Comparison of ENCODE assay signal across 2 cellular contexts in the genomic region with DNA sequence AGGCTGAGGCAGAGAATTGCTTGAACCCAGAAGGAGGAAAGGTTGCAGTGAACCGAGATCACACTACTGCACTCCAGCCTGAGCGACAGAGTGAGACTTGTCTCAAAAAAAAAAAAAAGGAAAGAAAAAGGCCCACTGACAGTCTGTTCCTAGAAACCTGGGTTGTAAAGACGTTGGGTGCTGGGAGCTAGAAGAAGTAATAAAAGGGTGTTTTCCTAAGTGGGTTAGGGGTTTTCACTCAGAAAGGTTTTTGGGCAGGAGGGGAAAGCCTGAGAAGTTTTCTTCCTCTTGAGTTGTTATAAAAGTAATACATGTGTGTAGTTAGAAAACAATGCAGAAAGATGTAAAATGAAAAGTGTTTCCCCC.
TF ChIP-seq lines count a peak whose summit lies in the region.

No MANE protein-coding gene starts in this region.

TF ChIP-seq in SK-N-SH, 30 proteins besides CTCF, POLR2A, EP300 and RAD21 (continued from another document):
- TF ChIP-seq USF2 (IDR thresholded peaks at IDR 0.05; ENCODE audit: borderline replicate concordance, low read depth, low read length): no peak
- no peak for TF ChIP-seq CHD2 (IDR thresholded peaks at IDR 0.05; ENCODE audit: low read length, partially characterized antibody)
- no peak for TF ChIP-seq YY1 (IDR thresholded peaks at IDR 0.05; ENCODE audit: low read depth)
- TF ChIP-seq RXRA (IDR thresholded peaks at IDR 0.05; ENCODE audit: borderline replicate concordance, low read depth): no peak
- TF ChIP-seq, protein P1, sequence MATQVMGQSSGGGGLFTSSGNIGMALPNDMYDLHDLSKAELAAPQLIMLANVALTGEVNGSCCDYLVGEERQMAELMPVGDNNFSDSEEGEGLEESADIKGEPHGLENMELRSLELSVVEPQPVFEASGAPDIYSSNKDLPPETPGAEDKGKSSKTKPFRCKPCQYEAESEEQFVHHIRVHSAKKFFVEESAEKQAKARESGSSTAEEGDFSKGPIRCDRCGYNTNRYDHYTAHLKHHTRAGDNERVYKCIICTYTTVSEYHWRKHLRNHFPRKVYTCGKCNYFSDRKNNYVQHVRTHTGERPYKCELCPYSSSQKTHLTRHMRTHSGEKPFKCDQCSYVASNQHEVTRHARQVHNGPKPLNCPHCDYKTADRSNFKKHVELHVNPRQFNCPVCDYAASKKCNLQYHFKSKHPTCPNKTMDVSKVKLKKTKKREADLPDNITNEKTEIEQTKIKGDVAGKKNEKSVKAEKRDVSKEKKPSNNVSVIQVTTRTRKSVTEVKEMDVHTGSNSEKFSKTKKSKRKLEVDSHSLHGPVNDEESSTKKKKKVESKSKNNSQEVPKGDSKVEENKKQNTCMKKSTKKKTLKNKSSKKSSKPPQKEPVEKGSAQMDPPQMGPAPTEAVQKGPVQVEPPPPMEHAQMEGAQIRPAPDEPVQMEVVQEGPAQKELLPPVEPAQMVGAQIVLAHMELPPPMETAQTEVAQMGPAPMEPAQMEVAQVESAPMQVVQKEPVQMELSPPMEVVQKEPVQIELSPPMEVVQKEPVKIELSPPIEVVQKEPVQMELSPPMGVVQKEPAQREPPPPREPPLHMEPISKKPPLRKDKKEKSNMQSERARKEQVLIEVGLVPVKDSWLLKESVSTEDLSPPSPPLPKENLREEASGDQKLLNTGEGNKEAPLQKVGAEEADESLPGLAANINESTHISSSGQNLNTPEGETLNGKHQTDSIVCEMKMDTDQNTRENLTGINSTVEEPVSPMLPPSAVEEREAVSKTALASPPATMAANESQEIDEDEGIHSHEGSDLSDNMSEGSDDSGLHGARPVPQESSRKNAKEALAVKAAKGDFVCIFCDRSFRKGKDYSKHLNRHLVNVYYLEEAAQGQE (IDR thresholded peaks at IDR 0.05; ENCODE audit: low read depth, low read length): no peak
- no peak for TF ChIP-seq RFX5 (IDR thresholded peaks at IDR 0.05; ENCODE audit: low read length)
- no peak for TF ChIP-seq NRF1 (IDR thresholded peaks at IDR 0.05; ENCODE audit: low read depth, low read length)
- TF ChIP-seq POLR2AphosphoS5 (IDR thresholded peaks at IDR 0.05; ENCODE audit: low read depth, low read length): no peak
- TF ChIP-seq, protein P2, sequence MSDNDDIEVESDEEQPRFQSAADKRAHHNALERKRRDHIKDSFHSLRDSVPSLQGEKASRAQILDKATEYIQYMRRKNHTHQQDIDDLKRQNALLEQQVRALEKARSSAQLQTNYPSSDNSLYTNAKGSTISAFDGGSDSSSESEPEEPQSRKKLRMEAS (IDR thresholded peaks at IDR 0.05; ENCODE audit: low read depth): no peak
- TF ChIP-seq RCOR1 (IDR thresholded peaks at IDR 0.05; ENCODE audit: low read length): no peak
- no peak for TF ChIP-seq FOSL2 (IDR thresholded peaks at IDR 0.05; ENCODE audit: borderline replicate concordance, low read depth)
- TF ChIP-seq SIN3A (IDR thresholded peaks at IDR 0.05; ENCODE audit: borderline replicate concordance, low read depth, low read length): no peak
- TF ChIP-seq FOXJ3 (CRISPR knock-in tag; IDR thresholded peaks at IDR 0.05): no peak
- TF ChIP-seq, protein P3, sequence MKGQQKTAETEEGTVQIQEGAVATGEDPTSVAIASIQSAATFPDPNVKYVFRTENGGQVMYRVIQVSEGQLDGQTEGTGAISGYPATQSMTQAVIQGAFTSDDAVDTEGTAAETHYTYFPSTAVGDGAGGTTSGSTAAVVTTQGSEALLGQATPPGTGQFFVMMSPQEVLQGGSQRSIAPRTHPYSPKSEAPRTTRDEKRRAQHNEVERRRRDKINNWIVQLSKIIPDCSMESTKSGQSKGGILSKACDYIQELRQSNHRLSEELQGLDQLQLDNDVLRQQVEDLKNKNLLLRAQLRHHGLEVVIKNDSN (IDR thresholded peaks at IDR 0.05; ENCODE audit: borderline replicate concordance, low read depth): no peak
- TF ChIP-seq JUND (IDR thresholded peaks at IDR 0.05): no peak
- no peak for TF ChIP-seq TAF1 (IDR thresholded peaks at IDR 0.05; ENCODE audit: borderline replicate concordance, low read depth, low read length)
- no peak for TF ChIP-seq MXI1 (IDR thresholded peaks at IDR 0.05; ENCODE audit: low read depth, low read length)
- no peak for TF ChIP-seq PBX3 (IDR thresholded peaks at IDR 0.05)
- no peak for TF ChIP-seq NFIC (IDR thresholded peaks at IDR 0.05; ENCODE audit: borderline replicate concordance)

TF ChIP-seq in SK-N-SH treated with all-trans-retinoic acid at 6 μM for 48 hours, 23 proteins besides CTCF, POLR2A, EP300 and RAD21:
- no peak for TF ChIP-seq CSRNP3 (CRISPR knock-in tag; IDR thresholded peaks at IDR 0.05)
